1 cellular context compared by ENCODE assay signal in the genomic region with DNA sequence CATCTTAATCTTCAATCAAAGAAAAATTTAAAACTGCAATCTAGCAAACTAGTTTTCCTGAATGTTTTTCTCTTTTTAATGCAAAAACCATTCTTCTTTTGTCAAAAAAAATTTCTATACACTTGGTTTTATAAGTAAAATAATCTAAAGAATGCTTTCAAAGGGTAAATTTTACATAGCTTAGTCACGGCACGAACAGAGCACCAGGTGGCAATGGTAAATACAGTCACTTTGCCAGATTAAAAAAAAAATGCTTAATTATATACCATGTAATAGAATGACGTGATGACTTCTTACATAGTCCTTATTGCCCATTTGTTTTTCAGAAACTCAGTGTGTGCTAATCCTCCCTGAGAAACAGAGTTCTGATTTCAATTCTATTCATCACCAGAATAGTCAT.
TF ChIP-seq lines count a peak whose summit lies in the region.

No MANE protein-coding gene starts in this region.

TF ChIP-seq in IMR-90, 13 proteins besides CTCF, POLR2A, EP300 and RAD21 (continued from another document):
- TF ChIP-seq, protein P1, sequence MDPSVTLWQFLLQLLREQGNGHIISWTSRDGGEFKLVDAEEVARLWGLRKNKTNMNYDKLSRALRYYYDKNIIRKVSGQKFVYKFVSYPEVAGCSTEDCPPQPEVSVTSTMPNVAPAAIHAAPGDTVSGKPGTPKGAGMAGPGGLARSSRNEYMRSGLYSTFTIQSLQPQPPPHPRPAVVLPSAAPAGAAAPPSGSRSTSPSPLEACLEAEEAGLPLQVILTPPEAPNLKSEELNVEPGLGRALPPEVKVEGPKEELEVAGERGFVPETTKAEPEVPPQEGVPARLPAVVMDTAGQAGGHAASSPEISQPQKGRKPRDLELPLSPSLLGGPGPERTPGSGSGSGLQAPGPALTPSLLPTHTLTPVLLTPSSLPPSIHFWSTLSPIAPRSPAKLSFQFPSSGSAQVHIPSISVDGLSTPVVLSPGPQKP (IDR thresholded peaks at IDR 0.05; ENCODE audit: borderline replicate concordance, low read depth, low read length), result no peak
TF ChIP-seq in IMR-90: peak in this region for 0.
